Comparison of ENCODE assay signal across 16 cellular contexts in genomic region chr4:101960431-101960830, GRCh38.
"Had no signal": no experiment of that assay in that cellular context is flagged by ENCODE, and none has a peak within 500 bp of the region (broad histone marks: within the 10 kb centered on the region; RNA-seq: fewer than 3 reads in every experiment).

No MANE protein-coding gene starts in this region.

- H3K4me3 ChIP-seq: ascending aorta, prostate gland had no signal

- H3K27ac ChIP-seq: ascending aorta, foreskin keratinocyte, prostate gland, VCaP had no signal

- H3K27ac Mint-ChIP-seq: activated CD4-positive, alpha-beta memory T cell treated with anti-CD3 and anti-CD28 coated beads for 36 hours; activated CD4-positive, alpha-beta T cell treated with anti-CD3 and anti-CD28 coated beads for 36 hours; activated naive CD4-positive, alpha-beta T cell treated with anti-CD3 and anti-CD28 coated beads, Interleukin-2, amount 10 ng/mL, durations not matched to agents 7 days and 5 days; activated T-cell treated with anti-CD3 and anti-CD28 coated beads, Interleukin-2, amount 50 U/mL, for 24 hours; dendritic cell treated with granulocyte-macrophage colony-stimulating factor and Interleukin-4, amounts not matched to agents 40 ng/mL and 50 ng/mL, for 4 days; natural killer cell treated with Interleukin-12 subunit alpha and Interleukin-12 subunit beta and Interleukin-15 and Interleukin-18, amount 100 ng/mL, for 72 hours had no signal

- H3K9me3 Mint-ChIP-seq: activated CD4-positive, alpha-beta memory T cell treated with anti-CD3 and anti-CD28 coated beads for 36 hours; activated naive CD4-positive, alpha-beta T cell treated with anti-CD3 and anti-CD28 coated beads, Interleukin-2, amount 10 ng/mL, durations not matched to agents 7 days and 5 days; activated T-cell treated with anti-CD3 and anti-CD28 coated beads, Interleukin-2, amount 50 U/mL, for 24 hours; dendritic cell treated with granulocyte-macrophage colony-stimulating factor and Interleukin-4, amounts not matched to agents 40 ng/mL and 50 ng/mL, for 4 days had no signal

- ATAC-seq: activated CD4-positive, alpha-beta T cell treated with anti-CD3 and anti-CD28 coated beads for 36 hours; foreskin keratinocyte; natural killer cell treated with Interleukin-12 subunit alpha and Interleukin-12 subunit beta and Interleukin-15 and Interleukin-18, amount 100 ng/mL, for 72 hours; right cardiac atrium had no signal

- H3K36me3 ChIP-seq: ascending aorta, prostate gland had no signal

- H3K4me1 Mint-ChIP-seq: activated CD4-positive, alpha-beta T cell treated with anti-CD3 and anti-CD28 coated beads for 36 hours; activated naive CD4-positive, alpha-beta T cell treated with anti-CD3 and anti-CD28 coated beads, Interleukin-2, amount 10 ng/mL, durations not matched to agents 7 days and 5 days had no signal

- H3K27me3 Mint-ChIP-seq: activated CD4-positive, alpha-beta memory T cell treated with anti-CD3 and anti-CD28 coated beads for 36 hours; activated CD4-positive, alpha-beta T cell treated with anti-CD3 and anti-CD28 coated beads for 36 hours; activated naive CD4-positive, alpha-beta T cell treated with anti-CD3 and anti-CD28 coated beads, Interleukin-2, amount 10 ng/mL, durations not matched to agents 7 days and 5 days; activated T-cell treated with anti-CD3 and anti-CD28 coated beads, Interleukin-2, amount 50 U/mL, for 24 hours; dendritic cell treated with granulocyte-macrophage colony-stimulating factor and Interleukin-4, amounts not matched to agents 40 ng/mL and 50 ng/mL, for 4 days; natural killer cell treated with Interleukin-12 subunit alpha and Interleukin-12 subunit beta and Interleukin-15 and Interleukin-18, amount 100 ng/mL, for 72 hours had no signal

- H3K4me3 Mint-ChIP-seq: activated CD4-positive, alpha-beta memory T cell treated with anti-CD3 and anti-CD28 coated beads for 36 hours; activated CD4-positive, alpha-beta T cell treated with anti-CD3 and anti-CD28 coated beads for 36 hours; activated naive CD4-positive, alpha-beta T cell treated with anti-CD3 and anti-CD28 coated beads, Interleukin-2, amount 10 ng/mL, durations not matched to agents 7 days and 5 days; activated T-cell treated with anti-CD3 and anti-CD28 coated beads, Interleukin-2, amount 50 U/mL, for 24 hours; dendritic cell treated with granulocyte-macrophage colony-stimulating factor and Interleukin-4, amounts not matched to agents 40 ng/mL and 50 ng/mL, for 4 days; natural killer cell treated with Interleukin-12 subunit alpha and Interleukin-12 subunit beta and Interleukin-15 and Interleukin-18, amount 100 ng/mL, for 72 hours had no signal

- H3K36me3 Mint-ChIP-seq: activated CD4-positive, alpha-beta memory T cell treated with anti-CD3 and anti-CD28 coated beads for 36 hours; activated naive CD4-positive, alpha-beta T cell treated with anti-CD3 and anti-CD28 coated beads, Interleukin-2, amount 10 ng/mL, durations not matched to agents 7 days and 5 days; natural killer cell treated with Interleukin-12 subunit alpha and Interleukin-12 subunit beta and Interleukin-15 and Interleukin-18, amount 100 ng/mL, for 72 hours had no signal

- H3K4me1 ChIP-seq: ascending aorta, foreskin keratinocyte, prostate gland had no signal

- DNase-seq: activated CD4-positive, alpha-beta memory T cell treated with anti-CD3 and anti-CD28 coated beads for 36 hours; activated CD4-positive, alpha-beta T cell treated with anti-CD3 and anti-CD28 coated beads for 36 hours; activated naive CD4-positive, alpha-beta T cell treated with anti-CD3 and anti-CD28 coated beads, Interleukin-2, amount 10 ng/mL, durations not matched to agents 7 days and 5 days; activated T-cell treated with anti-CD3 and anti-CD28 coated beads, Interleukin-2, amount 50 U/mL, for 24 hours; effector memory CD4-positive, alpha-beta T cell; foreskin keratinocyte; glutamatergic neuron; hypothalamus; right cardiac atrium; small intestine; T-helper 9 cell had no signal

- H3K27me3 ChIP-seq: ascending aorta, foreskin keratinocyte had no signal
